ENCODE assay signal across 8 cellular contexts in genomic region chr17:81034168-81034777, GRCh38. TPM values are rescaled to one million over a fixed set of nuclear protein-coding genes. Genes with fewer than 3 reads are reported as not detected.
DNase-seq lines count a peak whose midpoint lies in the region; ATAC-seq and TF ChIP-seq lines count a peak whose summit lies in the region.

No MANE protein-coding gene starts in this region.

- no TSS peak for BruUV-seq in PC-3 (replicated peaks; lab: Mats Ljungman, UMichigan)

- peak overlapping the region; percentile 93 for H3K18ac ChIP-seq in neuronal stem cell (ENCODE audit: low read length)

- H3K27me3 ChIP-seq in PC-3 (ENCODE audit: low read length) (no peaks in the 10 kb centered on the region), esophagus (ENCODE audit: control insufficient read depth in 1 of 2, insufficient read depth in 2 of 2, low read length in 2 of 2) (no peaks in the 10 kb centered on the region), neuronal stem cell (ENCODE audit: control insufficient read depth in 3 of 3, insufficient read depth in 3 of 3, low read depth in 1 of 3, low read length in 3 of 3) (peaks cover 0 to 3% (median 0%) of the 10 kb centered on the region in 3 experiments)

- ATAC-seq in PC-3 = peak; percentile 17

- POLR2A ChIA-PET in PC-3 (lab: Charles Lee; ENCODE audit: unreplicated experiment) = no interaction called here

- no peaks in the 10 kb centered on the region for H3F3A ChIP-seq in PC-3 (ENCODE audit: low read length, unreplicated experiment)

- H3K9me3 ChIP-seq in PC-3 (ENCODE audit: low read length) (no peaks in the 10 kb centered on the region), esophagus (ENCODE audit: control insufficient read depth in 2 of 2, insufficient read depth in 1 of 2, low read depth in 1 of 2, low read length in 1 of 2) (no peaks in the 10 kb centered on the region), neuronal stem cell (replicated peaks in 1 of 2; ENCODE audit: control insufficient read depth in 2 of 2, insufficient read depth in 1 of 2, low read depth in 1 of 2, low read length in 2 of 2) (peaks cover 0 to 2% of the 10 kb centered on the region in 2 donors)

- peaks cover 3% of the 10 kb centered on the region; the same call in 1 of the 2 replicates for H3K36me3 ChIP-seq in PC-3 (ENCODE audit: low read depth, low read length)
- H3K36me3 ChIP-seq in esophagus (ENCODE audit: control insufficient read depth in 2 of 2, insufficient read depth in 2 of 2, low read length in 1 of 2) = peaks cover 0 to 18% of the 10 kb centered on the region in 2 donors
- peaks cover 19 to 40% of the 10 kb centered on the region in 2 donors for H3K36me3 ChIP-seq in neuronal stem cell (replicated peaks in 1 of 2; ENCODE audit: control insufficient read depth in 2 of 2, insufficient read depth in 2 of 2, low read length in 2 of 2)

- H2BK120ac ChIP-seq in neuronal stem cell (ENCODE audit: low read depth, low read length) = no peak overlapping the region

- H3K9ac ChIP-seq in PC-3 (ENCODE audit: low read length) = peak overlapping the region; percentile 63
- H3K9ac ChIP-seq in neuronal stem cell (ENCODE audit: low read depth, low read length, poor library complexity) = peak overlapping the region; percentile 88

- peaks cover 30% of the 10 kb centered on the region for H3K4me1 ChIP-seq in PC-3 (ENCODE audit: insufficient read depth, low read length)
- peaks cover 2 to 17% of the 10 kb centered on the region in 2 donors for H3K4me1 ChIP-seq in esophagus (ENCODE audit: control insufficient read depth in 2 of 2, insufficient read depth in 2 of 2, low read length in 1 of 2)
- H3K4me1 ChIP-seq in neuronal stem cell (ENCODE audit: control insufficient read depth in 2 of 2, insufficient read depth in 1 of 2, low read depth in 1 of 2, low read length in 2 of 2) = peaks cover 15 to 27% of the 10 kb centered on the region in 2 donors

- no peak overlapping the region for H3K4ac ChIP-seq in neuronal stem cell (ENCODE audit: low read length)

- H3K27ac ChIP-seq in PC-3 (ENCODE audit: low read length) (no peak overlapping the region), esophagus (ENCODE audit: low read depth in 2 of 2, low read length in 1 of 2) (no peak overlapping the region), neuronal stem cell (replicated peaks; ENCODE audit: low read length) (peak overlapping the region; percentile 31)

- peaks cover 17% of the 10 kb centered on the region for H3K79me1 ChIP-seq in neuronal stem cell (ENCODE audit: low read depth, low read length)

- H4K8ac ChIP-seq in neuronal stem cell (ENCODE audit: low read depth, low read length) = no peak overlapping the region

- DNase-seq in NCI-H82 (lab: John Stamatoyannopoulos, UW) (peak; percentile 71), NCI-H82 treated with DMSO at 0.1 percent for 48 hours (lab: John Stamatoyannopoulos, UW; ENCODE audit: unreplicated experiment) (no peak), PC-3 (no peak), neuronal stem cell (ENCODE audit: low spot score) (no peak), hepatic stellate cell (ENCODE audit: low spot score) (no peak), AG08395 (ENCODE audit: low spot score) (no peak), LoVo (ENCODE audit: low spot score) (no peak)

- H4K20me1 ChIP-seq in PC-3 (ENCODE audit: low read length) = peaks cover 35% of the 10 kb centered on the region

- H3K14ac ChIP-seq in neuronal stem cell (ENCODE audit: low read length) = peak overlapping the region; percentile 31

- CTCF ChIA-PET in PC-3 (lab: Charles Lee) = no interaction called here

- H3K23ac ChIP-seq in neuronal stem cell (ENCODE audit: low read depth, low read length, poor library complexity) = no peak overlapping the region

- H3K9me2 ChIP-seq in PC-3 (replicated peaks; ENCODE audit: low read length) = no peaks in the 10 kb centered on the region

- 1 to 2% methylated on average over 37 to 49 of the region's 49 CpGs for WGBS in esophagus, 2 donors
- WGBS in neuronal stem cell (ENCODE audit: extremely low coverage in 2 of 2, insufficient read length in 2 of 2, insufficient replicate concordance in 1 of 2), 2 donors = no CpG with 5 or more reads among the region's 49 CpGs

- H3K4me3 ChIP-seq in PC-3 (ENCODE audit: low read length) (peak overlapping the region; percentile 89), esophagus (ENCODE audit: low read depth in 1 of 2, low read length in 2 of 2) (peak overlapping the region; percentile 47 to 91), neuronal stem cell (ENCODE audit: low read length in 2 of 2) (peak overlapping the region; percentile 87)

- TF ChIP-seq CTCF in PC-3 (conservative IDR thresholded peaks at IDR 0.05; ENCODE audit: low read depth, low read length) = no peak

- H3K79me2 ChIP-seq in PC-3 (ENCODE audit: low read length) = peaks cover 44% of the 10 kb centered on the region

- peak overlapping the region; percentile 85 for H2BK15ac ChIP-seq in neuronal stem cell (ENCODE audit: low read length)

- intact Hi-C loops in PC-3 (cut with micrococcal nuclease) = no loop called here

- no peak overlapping the region for H4K91ac ChIP-seq in neuronal stem cell (ENCODE audit: low read depth, low read length, poor library complexity)

- H2BK5ac ChIP-seq in neuronal stem cell (ENCODE audit: low read length) = peak overlapping the region; percentile 62

- no peak overlapping the region for H2BK12ac ChIP-seq in neuronal stem cell (ENCODE audit: low read length)

- peak overlapping the region; percentile 40 for H2AK5ac ChIP-seq in neuronal stem cell (ENCODE audit: low read depth, low read length)

- H2AFZ ChIP-seq in PC-3 (ENCODE audit: low read length) = peak overlapping the region; percentile 78
- peak overlapping the region; percentile 83 for H2AFZ ChIP-seq in neuronal stem cell (ENCODE audit: low read length)

- H3K4me2 ChIP-seq in PC-3 (ENCODE audit: low read length) (peak overlapping the region; percentile 99), neuronal stem cell (ENCODE audit: insufficient read depth, low read length, poor library complexity, severe bottlenecking) (peak overlapping the region; percentile 97)

RNA-seq across cellular contexts. Expression of gene BAIAP2, which starts 0.7 kb away (rescaled TPM):
- 50.9 and 56.9 TPM in 2 replicates for total RNA-seq in PC-3 (2014; rRNA removed)
- 100 to 1,000 TPM in 1 of 2 donors, 10 to 100 TPM in 1; 91.2 to 107 TPM for polyA plus RNA-seq in esophagus
- 30.9 TPM for polyA plus RNA-seq in neuronal stem cell (2013, experiment 1 of 2)
- polyA plus RNA-seq in neuronal stem cell (2013, experiment 2 of 2) = 31.6 TPM

RNA-seq across cellular contexts. Expression of gene CHMP6, which starts 42.6 kb away (rescaled TPM):
- total RNA-seq in PC-3 (2014; rRNA removed) = 26.1 and 33.0 TPM in 2 replicates
- polyA plus RNA-seq in esophagus = 10 to 100 TPM; 21.5 to 26.7 TPM
- 14.3 TPM for polyA plus RNA-seq in neuronal stem cell (2013, experiment 1 of 2)
- polyA plus RNA-seq in neuronal stem cell (2013, experiment 2 of 2) = 13.1 TPM
